In the genomic region with DNA sequence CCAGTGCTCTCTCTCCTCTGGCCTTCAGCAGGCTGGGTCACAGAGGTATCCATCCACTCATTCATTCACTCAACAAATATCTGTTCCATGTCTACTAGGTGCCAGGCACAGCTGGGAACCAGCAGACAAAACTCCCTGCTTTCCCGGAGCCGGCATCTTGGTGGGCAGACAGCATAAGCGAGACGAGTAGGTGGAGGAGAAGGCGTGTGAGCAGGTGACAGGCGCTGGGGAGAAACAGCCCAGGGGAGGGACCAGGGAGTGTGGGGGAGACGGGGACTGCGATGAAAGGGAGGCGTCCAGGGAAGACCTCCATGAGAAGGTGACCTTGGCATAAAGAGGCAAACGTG, we compare ENCODE assay signal across 10 cellular contexts. TPM values are rescaled to one million over a fixed set of nuclear protein-coding genes. Genes with fewer than 3 reads are reported as not detected.
DNase-seq lines count a peak whose midpoint lies in the region; ATAC-seq and TF ChIP-seq lines count a peak whose summit lies in the region.
"Had no signal": no experiment of that assay in that cellular context is flagged by ENCODE, and none has a peak within 500 bp of the region (broad histone marks: within the 10 kb centered on the region; RNA-seq: fewer than 3 reads in every experiment).

No MANE protein-coding gene starts in this region.

- no peak overlapping the region for H3K4me3 Mint-ChIP-seq in CD14-positive monocyte
- no peak overlapping the region; a peak in 1 of 5 replicates for H3K4me3 Mint-ChIP-seq in H9
- H3K4me3 Mint-ChIP-seq in activated naive CD8-positive, alpha-beta T cell = peak overlapping the region; percentile 42
- no peak overlapping the region for H3K4me3 Mint-ChIP-seq in natural killer cell

- no peak overlapping the region for H4K8ac ChIP-seq in H9 (replicated peaks; ENCODE audit: insufficient read length, low read depth, low read length)

- H3T11ph ChIP-seq in H9 (ENCODE audit: low read length) = no peak overlapping the region

- H2BK20ac ChIP-seq in H9 (ENCODE audit: low read depth, low read length, poor library complexity, severe bottlenecking) = no peak overlapping the region

- H2BK12ac ChIP-seq in H9 (ENCODE audit: insufficient read length, low read depth, low read length) = no peak overlapping the region

- H3K9ac ChIP-seq in H9 (ENCODE audit: extremely low read depth, insufficient read length, low read length) = no peak overlapping the region

- peaks cover 5% of the 10 kb centered on the region; the same call in 1 of the 2 replicates for H3K4me1 ChIP-seq in H9 (ENCODE audit: insufficient read depth, low read length)
- H3K4me1 ChIP-seq: thyroid gland had no signal

- H3K79me2 ChIP-seq in H9 (ENCODE audit: insufficient read depth, low read length) = no peaks in the 10 kb centered on the region

- ATAC-seq in natural killer cell (no peak), HG03025 (IDR thresholded peaks at IDR 0.05; ENCODE audit: low FRiP score, unreplicated experiment) (no peak)

- H3K4me2 ChIP-seq in H9 (ENCODE audit: insufficient read depth, insufficient read length, low read length) = peak overlapping the region; percentile 46

- no peak overlapping the region for H2AK5ac ChIP-seq in H9 (ENCODE audit: insufficient read length, low read length)

- no peak overlapping the region for H3K4ac ChIP-seq in H9 (ENCODE audit: low read depth, low read length)

- intact Hi-C loops in CD14-positive monocyte (cut with micrococcal nuclease) (no loop called here), natural killer cell (cut with micrococcal nuclease) (no loop called here)

- H3K27me3 ChIP-seq in H9 (ENCODE audit: insufficient read depth, low read length) = no peaks in the 10 kb centered on the region
- H3K27me3 ChIP-seq: thyroid gland had no signal

- no peak overlapping the region for H3K23ac ChIP-seq in H9 (ENCODE audit: insufficient read length, low read depth, low read length)

- peaks cover 42 to 72% of the 10 kb centered on the region in 2 donors for H3K36me3 Mint-ChIP-seq in CD14-positive monocyte
- no peaks in the 10 kb centered on the region; a peak in 1 of 7 replicates for H3K36me3 Mint-ChIP-seq in H9 (ENCODE audit: insufficient read depth in 1 of 3, low read depth in 3 of 3)
- peaks cover 8% of the 10 kb centered on the region for H3K36me3 Mint-ChIP-seq in activated naive CD8-positive, alpha-beta T cell
- H3K36me3 Mint-ChIP-seq in natural killer cell = no peaks in the 10 kb centered on the region

- H2AFZ ChIP-seq in H9 (ENCODE audit: low read length) = no peak overlapping the region

- H3K9me3 ChIP-seq in H9 (ENCODE audit: control insufficient read depth, low read depth, low read length) = no peaks in the 10 kb centered on the region
- H3K9me3 ChIP-seq: esophagus muscularis mucosa, thyroid gland had no signal

- no peak overlapping the region for H3K27ac ChIP-seq in H9 (ENCODE audit: insufficient read length, low read depth, low read length)
- H3K27ac ChIP-seq: esophagus muscularis mucosa, thyroid gland had no signal

- H4K91ac ChIP-seq in H9 (ENCODE audit: insufficient read length, low read depth, low read length) = no peak overlapping the region

- H2BK5ac ChIP-seq in H9 (ENCODE audit: insufficient read length, low read length) = no peak overlapping the region

- H2BK120ac ChIP-seq in H9 (ENCODE audit: low read depth, low read length, poor library complexity, severe bottlenecking) = no peak overlapping the region

- H3K9me3 Mint-ChIP-seq in CD14-positive monocyte = peaks cover 0 to 1% (median 0%) of the 10 kb centered on the region in 7 donors
- no peaks in the 10 kb centered on the region; a peak in 1 of 5 replicates for H3K9me3 Mint-ChIP-seq in H9
- H3K9me3 Mint-ChIP-seq in activated naive CD8-positive, alpha-beta T cell (ENCODE audit: low read depth) = no peaks in the 10 kb centered on the region
- H3K9me3 Mint-ChIP-seq in natural killer cell = no peaks in the 10 kb centered on the region

- H3K23me2 ChIP-seq in H9 (ENCODE audit: insufficient read length, low read depth, low read length, poor library complexity, severe bottlenecking) = peaks cover 4% of the 10 kb centered on the region

- no peak overlapping the region for H2BK15ac ChIP-seq in H9 (ENCODE audit: low read depth, low read length)

- H3K79me1 ChIP-seq in H9 (ENCODE audit: insufficient read depth, low read depth, low read length, poor library complexity, severe bottlenecking) = no peaks in the 10 kb centered on the region

- H3K18ac ChIP-seq in H9 (ENCODE audit: insufficient read length, low read depth, low read length) = no peak overlapping the region

- peaks cover 3% of the 10 kb centered on the region for H4K20me1 ChIP-seq in H9 (ENCODE audit: control insufficient read depth, insufficient read depth, insufficient read length)

- H3K27ac Mint-ChIP-seq in CD14-positive monocyte (peak overlapping the region in 3 of 7 donors; percentile 55 to 79 (median 79)), H9 (no peak overlapping the region; a peak in 2 of 7 replicates), natural killer cell (peak overlapping the region; percentile 53 to 86)
- H3K27ac Mint-ChIP-seq in activated naive CD8-positive, alpha-beta T cell = peak overlapping the region; percentile 64

- H3K4me1 Mint-ChIP-seq in CD14-positive monocyte (peaks cover 59% of the 10 kb centered on the region), H9 (peaks cover 19 to 20% of the 10 kb centered on the region in 2 experiments), natural killer cell (peaks cover 61 to 81% of the 10 kb centered on the region in 2 donors)
- H3K4me1 Mint-ChIP-seq in activated naive CD8-positive, alpha-beta T cell (ENCODE audit: low read depth) = peaks cover 70% of the 10 kb centered on the region

- TF ChIP-seq CTCF in CD14-positive monocyte (IDR thresholded peaks at IDR 0.05) = peak; percentile 26
- no peak for TF ChIP-seq CTCF in H9 (conservative IDR thresholded peaks at IDR 0.05)
- no peak for TF ChIP-seq CTCF in natural killer cell (IDR thresholded peaks at IDR 0.05)

- no peak overlapping the region; the same call in 1 of the 2 replicates for H3K14ac ChIP-seq in H9 (ENCODE audit: insufficient read depth, low read length)

- WGBS in H9 (ENCODE audit: extremely low coverage, insufficient read length, low lambda C conversion rate) = no CpG with 5 or more reads among the region's 10 CpGs

- no peak overlapping the region for H3K56ac ChIP-seq in H9 (ENCODE audit: insufficient read length, low read depth, low read length)

- DNase-seq in CD14-positive monocyte (ENCODE audit: low spot score) = no peak
- no peak for DNase-seq in H9
- DNase-seq in natural killer cell = no peak
- DNase-seq in Ammon's horn (ENCODE audit: low spot score) = no peak
- DNase-seq in NCI-H2196 treated with DMSO at 0.1 percent for 48 hours (lab: John Stamatoyannopoulos, UW; ENCODE audit: unreplicated experiment) = no peak
- DNase-seq: activated effector memory CD4-positive, alpha-beta T cell treated with Interleukin-2 at 50 U/mL for 16 hours had no signal

- H4K5ac ChIP-seq in H9 (ENCODE audit: insufficient read length, low read depth, low read length) = no peak overlapping the region

- H3K27me3 Mint-ChIP-seq in CD14-positive monocyte (ENCODE audit: low read depth in 3 of 3) = peaks cover 0 to 4% (median 0%) of the 10 kb centered on the region in 3 donors
- H3K27me3 Mint-ChIP-seq in H9 (ENCODE audit: low read depth) = peaks cover 44% of the 10 kb centered on the region
- H3K27me3 Mint-ChIP-seq in activated naive CD8-positive, alpha-beta T cell = no peaks in the 10 kb centered on the region
- no peaks in the 10 kb centered on the region for H3K27me3 Mint-ChIP-seq in natural killer cell (ENCODE audit: low read depth in 2 of 2)

RNA-seq across cellular contexts. Expression of gene KCNAB2, which starts 11.0 kb away (rescaled TPM):
- 10 to 100 TPM; 11.5 to 22.7 TPM for polyA plus RNA-seq in CD14-positive monocyte
- total RNA-seq in H9 (2021) = 7.8 and 8.3 TPM in 2 replicates
- 100 to 1,000 TPM; 387 to 749 (median 430) TPM for total RNA-seq in natural killer cell

RNA-seq across cellular contexts. Expression of gene NPHP4, which starts 42.5 kb away (rescaled TPM):
- polyA plus RNA-seq in CD14-positive monocyte = 1 to 10 TPM in 1 of 2 donors, under 1 TPM in 1; 0.39 to 1.2 TPM
- total RNA-seq in H9 (2021) (14.3 and 17.6 TPM in 2 replicates), natural killer cell (10 to 100 TPM in 2 of 3 donors, 1 to 10 TPM in 1; 6.3 to 14.7 (median 10.1) TPM)

Comparison
In these comparisons a context has a peak if more than half of its experiments do, and no peak if none do; other contexts are left out.
1. H3K27ac Mint-ChIP-seq: peak in activated naive CD8-positive, alpha-beta T cell (single experiment) and natural killer cell (2 of 2); none in H9 (0 of 3).
2. RNA of gene KCNAB2, which starts 11.0 kb away (total RNA-seq): 387 to 749 TPM in natural killer cell; 7.8 to 8.3 TPM in H9; every median in the first group is over 10 times any median in the second.